In the genomic region with DNA sequence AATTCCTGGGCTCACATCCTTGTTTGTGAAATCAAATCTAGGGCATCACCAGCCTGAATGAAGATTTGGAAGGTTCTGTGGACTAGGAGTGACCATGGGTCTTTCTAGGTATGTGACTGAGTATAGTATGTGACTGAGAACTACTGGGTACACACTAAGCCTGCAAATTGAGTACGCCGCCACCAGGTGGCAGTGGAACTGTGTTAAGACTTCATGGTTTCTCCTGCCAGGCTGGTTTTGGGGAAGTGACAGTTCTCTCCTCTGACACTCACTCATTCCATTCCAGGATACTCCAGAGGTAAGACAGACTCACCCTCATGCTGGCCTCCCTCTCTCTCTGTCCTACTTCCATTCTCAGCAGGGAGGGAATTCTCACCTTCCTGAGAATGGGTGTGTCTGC, we compare ENCODE assay signal across 8 cellular contexts.
A peak's percentile ranks its signal among the peaks of the same experiment; 100 is the strongest.
DNase-seq lines count a peak whose midpoint lies in the region; ATAC-seq and TF ChIP-seq lines count a peak whose summit lies in the region.
"Not testable (repeated sequence)": the region's sequence is repeated elsewhere in the genome, so short reads cannot be mapped to it uniquely, and the experiment has no call there.

No MANE protein-coding gene starts in this region.

- H3K27me3 Mint-ChIP-seq in activated CD8-positive, alpha-beta T cell treated with anti-CD3 and anti-CD28 coated beads, Interleukin-2, amount 10 ng/mL, durations not matched to agents 7 days and 5 days (ENCODE audit: low read depth): not testable (repeated sequence)

- POLR2A ChIA-PET in A673 (lab: Charles Lee; ENCODE audit: low non-redundant PET); activated CD8-positive, alpha-beta T cell treated with anti-CD3 and anti-CD28 coated beads, Interleukin-2, amount 10 ng/mL, durations not matched to agents 7 days and 5 days (lab: Charles Lee): not testable (repeated sequence)

- in situ Hi-C loops in GM13977 (cut with MboI; ENCODE audit: low pct_unique_long_range_greater_than_20kb, low sequenced_read_pairs, unreplicated experiment): not testable (repeated sequence)

- intact Hi-C loops in A673 (cut with micrococcal nuclease; ENCODE audit: unreplicated experiment): not testable (repeated sequence)

- ATAC-seq in activated CD8-positive, alpha-beta T cell treated with anti-CD3 and anti-CD28 coated beads, Interleukin-2, amount 10 ng/mL, durations not matched to agents 7 days and 5 days: peak; percentile 39

- H3K36me3 ChIP-seq in A673 (ENCODE audit: insufficient read depth, low read length, poor library complexity, severe bottlenecking): not testable (repeated sequence)

- H3K27me3 ChIP-seq in A673 (replicated peaks; ENCODE audit: insufficient read depth, low read depth, low read length, poor library complexity): not testable (repeated sequence)

- not testable (repeated sequence) for H3K4me3 Mint-ChIP-seq in activated CD8-positive, alpha-beta T cell treated with anti-CD3 and anti-CD28 coated beads, Interleukin-2, amount 10 ng/mL, durations not matched to agents 7 days and 5 days

- not testable (repeated sequence) for H3K9me3 ChIP-seq in A673 (ENCODE audit: low read depth, low read length, poor library complexity, severe bottlenecking)

- H3K9me3 Mint-ChIP-seq in activated CD8-positive, alpha-beta T cell treated with anti-CD3 and anti-CD28 coated beads, Interleukin-2, amount 10 ng/mL, durations not matched to agents 7 days and 5 days (ENCODE audit: insufficient read depth): not testable (repeated sequence)

- TF ChIP-seq CTCF in A673 (conservative IDR thresholded peaks at IDR 0.05; ENCODE audit: low read depth, low read length): peak; percentile 40; the same call in 1 of the 2 replicates
- TF ChIP-seq CTCF in GM13977 (IDR thresholded peaks at IDR 0.05; ENCODE audit: extremely low read depth, insufficient read depth, missing control alignments): peak; percentile 34
- peak; percentile 55 for TF ChIP-seq CTCF in choroid plexus epithelial cell (conservative IDR thresholded peaks at IDR 0.05; ENCODE audit: low read depth, low read length)

- not testable (repeated sequence) for H3K27ac ChIP-seq in A673 (ENCODE audit: low read depth, low read length, poor library complexity, severe bottlenecking)

- BruUV-seq in A673 (replicated peaks; lab: Mats Ljungman, UMichigan): not testable (repeated sequence)

- H3K36me3 Mint-ChIP-seq in activated CD8-positive, alpha-beta T cell treated with anti-CD3 and anti-CD28 coated beads, Interleukin-2, amount 10 ng/mL, durations not matched to agents 7 days and 5 days (ENCODE audit: low read depth): not testable (repeated sequence)

- H3K4me1 Mint-ChIP-seq in activated CD8-positive, alpha-beta T cell treated with anti-CD3 and anti-CD28 coated beads, Interleukin-2, amount 10 ng/mL, durations not matched to agents 7 days and 5 days (ENCODE audit: low read depth): not testable (repeated sequence)

- H3K4me3 ChIP-seq in A673 (ENCODE audit: low read depth, low read length, poor library complexity, severe bottlenecking); choroid plexus epithelial cell (ENCODE audit: low read depth, low read length): not testable (repeated sequence)

- not testable (repeated sequence) for H3K4me1 ChIP-seq in A673 (ENCODE audit: insufficient read depth, low read length, poor library complexity, severe bottlenecking)

- DNase-seq in A673 (ENCODE audit: low spot score) (peak; percentile 46), MV-4-11 (lab: John Stamatoyannopoulos, UW) (peak; percentile 83), RPMI7951 (ENCODE audit: low read depth) (peak; percentile 45), choroid plexus epithelial cell (ENCODE audit: low read depth) (peak; percentile 60), islet precursor cell (peak; percentile 70)
- DNase-seq in GM13977 (ENCODE audit: low spot score): not testable (repeated sequence)
- peak; percentile 45 for DNase-seq in activated CD8-positive, alpha-beta T cell treated with anti-CD3 and anti-CD28 coated beads, Interleukin-2, amount 10 ng/mL, durations not matched to agents 7 days and 5 days
- DNase-seq in stimulated activated CD4-positive, alpha-beta T cell treated with anti-CD3 and anti-CD28 coated beads, Interleukin-12 subunit alpha, Interleukin-12 subunit beta, amount 100 ng/mL, for 4 hours: peak; percentile 36

- not testable (repeated sequence) for H3K27ac Mint-ChIP-seq in activated CD8-positive, alpha-beta T cell treated with anti-CD3 and anti-CD28 coated beads, Interleukin-2, amount 10 ng/mL, durations not matched to agents 7 days and 5 days

- CTCF ChIA-PET in A673 (lab: Charles Lee): not testable (repeated sequence)
- CTCF ChIA-PET in activated CD8-positive, alpha-beta T cell treated with anti-CD3 and anti-CD28 coated beads, Interleukin-2, amount 10 ng/mL, durations not matched to agents 7 days and 5 days (lab: Charles Lee): interaction anchor here (1.9 kb wide), 1 partner anchor 19 kb away, joined by 5 read pairs; no protein-coding TSS in a partner anchor
